Comparison of ENCODE assay signal across 1 cellular context in the genomic region with DNA sequence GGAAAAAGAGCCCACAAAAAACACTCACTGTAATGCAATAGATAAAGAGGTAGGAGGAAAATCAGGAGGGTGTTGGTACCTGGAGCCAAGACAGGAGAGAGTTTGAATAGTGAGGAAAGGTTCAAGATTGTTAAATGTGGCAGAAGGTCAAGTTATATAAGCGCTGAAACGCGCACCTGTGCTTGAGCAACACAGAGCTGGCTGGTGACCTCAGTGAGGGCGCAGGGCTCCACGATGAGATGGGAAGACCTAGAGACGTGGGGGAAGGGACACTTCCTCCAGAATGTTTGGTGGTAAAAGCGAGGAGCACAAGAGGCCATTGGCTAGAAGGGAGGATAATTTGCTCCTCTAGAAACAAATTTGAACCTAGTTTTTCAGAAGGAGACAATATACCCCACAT.
TF ChIP-seq lines count a peak whose summit lies in the region.

No MANE protein-coding gene starts in this region.

TF ChIP-seq in GM23338, 12 proteins besides CTCF, POLR2A, EP300 and RAD21 (continued from another document):
- no peak for TF ChIP-seq POLR2AphosphoS5 (IDR thresholded peaks at IDR 0.05; ENCODE audit: low read depth)
- no peak for TF ChIP-seq NANOG (IDR thresholded peaks at IDR 0.05; ENCODE audit: borderline replicate concordance)
